ENCODE assay signal across 8 cellular contexts in the genomic region with DNA sequence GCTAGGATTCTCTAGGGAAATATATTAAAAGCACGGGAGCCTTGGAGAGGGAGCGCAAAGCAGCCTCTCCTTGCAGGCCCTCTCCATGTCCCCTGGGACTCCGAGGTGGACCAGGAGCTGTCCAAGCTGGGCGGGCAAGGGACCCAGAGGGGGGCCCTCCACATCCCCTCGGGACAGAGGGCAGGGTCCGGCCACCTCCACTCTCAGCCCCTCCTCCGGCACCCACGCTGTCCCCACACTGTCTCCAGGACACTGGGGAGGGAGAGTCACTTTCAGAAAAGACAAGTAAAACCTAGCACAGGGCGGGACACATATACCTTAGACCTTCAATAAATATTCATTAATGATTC.
DNase-seq lines count a peak whose midpoint lies in the region; ATAC-seq and TF ChIP-seq lines count a peak whose summit lies in the region.

No MANE protein-coding gene starts in this region.

- no peak for DNase-seq in AG10803 (ENCODE audit: low read depth)
- DNase-seq in fibroblast of villous mesenchyme (ENCODE audit: low read depth): no peak
- no peak for DNase-seq in NCI-H748 treated with DMSO at 0.1 percent for 48 hours (lab: John Stamatoyannopoulos, UW)
- no peak for DNase-seq in NCI-H2171 (lab: John Stamatoyannopoulos, UW)
- no peak for DNase-seq in pons (ENCODE audit: low spot score)

- peak overlapping the region; percentile 86 for H2AFZ ChIP-seq in parathyroid adenoma

- H3K27ac ChIP-seq in VCaP (peak overlapping the region; percentile 55; the same call in 1 of the 2 replicates), parathyroid adenoma (no peak overlapping the region)

- no peak overlapping the region for H3K9ac ChIP-seq in parathyroid adenoma

- TF ChIP-seq CTCF in AG10803 (conservative IDR thresholded peaks at IDR 0.05; ENCODE audit: low read length) (no peak), VCaP (conservative IDR thresholded peaks at IDR 0.05) (no peak), fibroblast of villous mesenchyme (IDR thresholded peaks at IDR 0.05; ENCODE audit: insufficient read depth, low read depth, low read length) (no peak), parathyroid adenoma (IDR thresholded peaks at IDR 0.05) (no peak)

- H3K27me3 ChIP-seq in parathyroid adenoma (ENCODE audit: control insufficient read depth, insufficient read depth, low read length): peaks cover 4% of the 10 kb centered on the region

- H3K79me2 ChIP-seq in parathyroid adenoma: no peaks in the 10 kb centered on the region

- no peaks in the 10 kb centered on the region for H3K36me3 ChIP-seq in parathyroid adenoma (ENCODE audit: control insufficient read depth, insufficient read depth, low read length)

- no peak for ATAC-seq in GM18909 (IDR thresholded peaks at IDR 0.05; ENCODE audit: poor library complexity, unreplicated experiment)

- H3K4me3 ChIP-seq in AG10803 (ENCODE audit: low read length) (peak overlapping the region; percentile 74), fibroblast of villous mesenchyme (ENCODE audit: low read depth, low read length) (peak overlapping the region; percentile 64), parathyroid adenoma (ENCODE audit: low read depth, low read length) (peak overlapping the region; percentile 43)

- peak overlapping the region; percentile 58 for H3K4me2 ChIP-seq in parathyroid adenoma (ENCODE audit: low read length)

- no peaks in the 10 kb centered on the region for H3K9me3 ChIP-seq in parathyroid adenoma (ENCODE audit: control insufficient read depth, low read length)

- peaks cover 2% of the 10 kb centered on the region for H3K4me1 ChIP-seq in parathyroid adenoma
